In the genomic region with DNA sequence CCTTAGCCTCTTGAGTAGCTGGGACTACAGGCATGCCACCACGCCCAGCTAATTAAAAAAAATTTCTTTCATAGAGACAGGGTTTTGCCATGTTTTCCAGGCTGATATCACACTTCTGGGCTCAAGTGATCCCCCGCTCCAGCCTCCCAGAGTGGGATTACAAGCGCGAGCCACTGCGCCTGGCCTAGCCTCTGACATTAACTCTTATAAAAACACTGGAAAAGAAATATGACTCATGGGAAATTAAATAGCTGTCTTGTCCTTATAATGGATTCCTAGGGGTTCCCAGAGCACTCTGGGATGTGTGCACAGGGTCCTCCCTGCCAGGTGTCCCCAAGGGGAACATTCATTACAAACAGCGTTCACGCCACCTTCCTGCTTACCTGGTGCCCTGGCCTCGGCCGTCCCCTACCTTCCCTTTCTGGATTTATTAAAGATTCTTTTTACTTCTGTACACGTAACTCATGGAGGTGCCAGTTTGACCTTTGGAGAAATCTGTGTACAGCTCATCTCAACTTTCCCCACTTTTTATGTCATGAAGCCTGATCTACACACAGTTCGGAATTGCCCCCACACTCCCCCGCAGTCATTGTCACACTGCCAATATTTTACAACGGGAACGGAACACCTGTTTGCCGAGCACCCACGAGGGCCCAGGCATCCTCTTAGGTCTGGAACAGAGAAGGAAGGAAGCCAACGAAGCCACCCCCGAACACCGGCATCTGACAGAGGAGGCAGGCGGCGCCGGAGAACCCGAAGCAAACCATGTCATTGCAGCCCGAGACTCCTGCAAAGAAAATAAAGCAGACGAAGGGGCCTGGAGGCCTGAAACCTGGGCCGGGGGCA, we compare ENCODE assay signal across 11 cellular contexts. TPM values are rescaled to one million over a fixed set of nuclear protein-coding genes. Genes with fewer than 3 reads are reported as not detected.
DNase-seq lines count a peak whose midpoint lies in the region; ATAC-seq and TF ChIP-seq lines count a peak whose summit lies in the region.
"Had no signal": no experiment of that assay in that cellular context is flagged by ENCODE, and none has a peak within 500 bp of the region (broad histone marks: within the 10 kb centered on the region; RNA-seq: fewer than 3 reads in every experiment).

No MANE protein-coding gene starts in this region.

- peaks cover 18% of the 10 kb centered on the region for H3K4me1 ChIP-seq in effector memory CD4-positive, alpha-beta T cell (ENCODE audit: control insufficient read depth, insufficient read depth, low read length, poor library complexity, severe bottlenecking)

- H3K27me3 Mint-ChIP-seq in activated naive CD4-positive, alpha-beta T cell treated with anti-CD3 and anti-CD28 coated beads, Interleukin-2, amount 10 ng/mL, durations not matched to agents 7 days and 5 days: no peaks in the 10 kb centered on the region

- DNase-seq in Caki2 (ENCODE audit: low read depth) (peak; percentile 64), NCI-H2171 treated with DMSO at 0.1 percent for 48 hours (lab: John Stamatoyannopoulos, UW) (peak; percentile 88), putamen (ENCODE audit: low spot score) (peak; percentile 76), omental fat pad (ENCODE audit: low spot score) (no peak), pons (ENCODE audit: low spot score) (no peak)
- no peak for DNase-seq in activated naive CD4-positive, alpha-beta T cell treated with anti-CD3 and anti-CD28 coated beads, Interleukin-2, amount 10 ng/mL, durations not matched to agents 7 days and 5 days
- no peak for DNase-seq in effector memory CD4-positive, alpha-beta T cell
- DNase-seq: aorta, DND-41, MM.1S had no signal

- no peak overlapping the region for H3K27ac ChIP-seq in effector memory CD4-positive, alpha-beta T cell (ENCODE audit: insufficient read depth, low read length, poor library complexity, severe bottlenecking)

- H3K36me3 Mint-ChIP-seq in activated naive CD4-positive, alpha-beta T cell treated with anti-CD3 and anti-CD28 coated beads, Interleukin-2, amount 10 ng/mL, durations not matched to agents 7 days and 5 days: peaks cover 50% of the 10 kb centered on the region

- no peak for TF ChIP-seq CTCF in omental fat pad (IDR thresholded peaks at IDR 0.05)

- H3K4me1 Mint-ChIP-seq in activated naive CD4-positive, alpha-beta T cell treated with anti-CD3 and anti-CD28 coated beads, Interleukin-2, amount 10 ng/mL, durations not matched to agents 7 days and 5 days: peaks cover 52% of the 10 kb centered on the region

- no peak overlapping the region for H3K4me3 Mint-ChIP-seq in activated naive CD4-positive, alpha-beta T cell treated with anti-CD3 and anti-CD28 coated beads, Interleukin-2, amount 10 ng/mL, durations not matched to agents 7 days and 5 days

- CTCF ChIA-PET in activated naive CD4-positive, alpha-beta T cell treated with anti-CD3 and anti-CD28 coated beads, Interleukin-2, amount 10 ng/mL, durations not matched to agents 7 days and 5 days (lab: Charles Lee): no interaction called here

- H3K4me3 ChIP-seq in effector memory CD4-positive, alpha-beta T cell (ENCODE audit: insufficient read depth, low read depth, low read length, poor library complexity, severe bottlenecking): no peak overlapping the region

- H3K36me3 ChIP-seq in effector memory CD4-positive, alpha-beta T cell (ENCODE audit: control insufficient read depth, insufficient read depth, low read length): no peaks in the 10 kb centered on the region

- no peaks in the 10 kb centered on the region for H3K9me3 ChIP-seq in effector memory CD4-positive, alpha-beta T cell (ENCODE audit: control insufficient read depth, low read length)

- H3K27me3 ChIP-seq in effector memory CD4-positive, alpha-beta T cell (replicated peaks; ENCODE audit: control insufficient read depth, insufficient read depth, low read length, poor library complexity, severe bottlenecking): no peaks in the 10 kb centered on the region

- no peaks in the 10 kb centered on the region for H3K9me3 Mint-ChIP-seq in activated naive CD4-positive, alpha-beta T cell treated with anti-CD3 and anti-CD28 coated beads, Interleukin-2, amount 10 ng/mL, durations not matched to agents 7 days and 5 days

- H3K27ac Mint-ChIP-seq in activated naive CD4-positive, alpha-beta T cell treated with anti-CD3 and anti-CD28 coated beads, Interleukin-2, amount 10 ng/mL, durations not matched to agents 7 days and 5 days: peak overlapping the region; percentile 54

- ATAC-seq in omental fat pad (ENCODE audit: low FRiP score) (no peak), HG03280 (IDR thresholded peaks at IDR 0.05; ENCODE audit: unreplicated experiment) (no peak)

- in situ Hi-C loops in Caki2 (cut with HindIII; ENCODE audit: low pct_unique_long_range_greater_than_20kb, low sequenced_read_pairs): no loop called here

RNA-seq across cellular contexts. Expression of gene MEAK7, which starts 39.7 kb away (rescaled TPM):
- 28.7 and 37.2 TPM in 2 replicates for total RNA-seq in Caki2 (2014; rRNA removed; shearing (Covaris generic); ENCODE audit: low replicate concordance)
- 1 to 10 TPM; 6.4 to 9.1 (median 8.4) TPM for total RNA-seq in omental fat pad

Comparison
In these comparisons a context has a peak if more than half of its experiments do, and no peak if none do; other contexts are left out.
1. DNase-seq: peak in Caki2 (single experiment), NCI-H2171 treated with DMSO at 0.1 percent for 48 hours (single experiment) and putamen (single experiment); none in activated naive CD4-positive, alpha-beta T cell treated with anti-CD3 and anti-CD28 coated beads, Interleukin-2, amount 10 ng/mL, durations not matched to agents 7 days and 5 days (single experiment), omental fat pad (single experiment), pons (single experiment) and effector memory CD4-positive, alpha-beta T cell (0 of 3).